ENCODE assay signal across 10 cellular contexts in the genomic region with DNA sequence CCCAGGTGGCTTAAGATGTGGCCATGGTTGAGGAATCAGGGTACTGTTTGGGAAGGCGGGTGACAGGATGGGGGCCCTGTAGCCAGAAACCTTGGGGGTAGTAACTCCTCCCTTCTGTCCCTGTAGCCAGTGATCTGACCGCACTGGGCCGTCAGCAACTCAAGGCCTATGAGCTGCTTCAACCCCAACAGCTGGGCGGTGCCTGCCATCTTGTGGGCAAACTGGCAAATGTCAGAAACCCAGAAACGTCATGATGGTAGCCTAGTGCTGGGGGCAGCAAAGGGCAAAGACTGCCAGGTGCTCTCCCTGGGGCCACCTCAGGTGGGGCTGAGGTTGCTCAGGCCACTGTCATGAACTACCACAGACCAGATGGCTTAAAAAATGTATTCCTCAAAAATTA. TPM values are rescaled to one million over a fixed set of nuclear protein-coding genes. Genes with fewer than 3 reads are reported as not detected.
DNase-seq lines count a peak whose midpoint lies in the region; ATAC-seq and TF ChIP-seq lines count a peak whose summit lies in the region.
"Had no signal": no experiment of that assay in that cellular context is flagged by ENCODE, and none has a peak within 500 bp of the region (broad histone marks: within the 10 kb centered on the region; RNA-seq: fewer than 3 reads in every experiment).

No MANE protein-coding gene starts in this region.

- CTCF ChIA-PET in CD4-positive, alpha-beta memory T cell (lab: Charles Lee; ENCODE audit: partially characterized antibody) = no interaction called here

- no peak overlapping the region for H3K9ac ChIP-seq in trophoblast cell (ENCODE audit: low read length)

- TF ChIP-seq CTCF in HFF-Myc (IDR thresholded peaks at IDR 0.05; ENCODE audit: low read depth, low read length, missing control alignments) = peak; percentile 53
- peak; percentile 52 for TF ChIP-seq CTCF in epithelial cell of esophagus (IDR thresholded peaks at IDR 0.05; ENCODE audit: insufficient read depth, low read depth, low read length, missing control alignments)
- TF ChIP-seq CTCF in esophagus squamous epithelium (IDR thresholded peaks at IDR 0.05) = peak in 2 of 6 experiments; percentile 13 to 48

- H2BK12ac ChIP-seq in trophoblast cell (ENCODE audit: low read length) = no peak overlapping the region

- intact Hi-C loops in CD4-positive, alpha-beta memory T cell (cut with micrococcal nuclease) = loop anchor here (5.0 to 10.0 kb wide), 4 partner anchors 51 to 1358 kb away; a partner anchor contains a TSS
- intact Hi-C loops in esophagus squamous epithelium (cut with DNase I) = no loop called here

- peaks cover 20 to 71% (median 37%) of the 10 kb centered on the region in 4 donors for H3K4me1 Mint-ChIP-seq in CD4-positive, alpha-beta memory T cell
- peaks cover 13% of the 10 kb centered on the region for H3K4me1 Mint-ChIP-seq in T-helper 1 cell treated with Interleukin-12 subunit alpha and Interleukin-12 subunit beta and Interleukin-4 antibody, amounts not matched to agents 30 μg/mL and 1 μg/mL, for 36 hours (ENCODE audit: low read depth)

- H4K8ac ChIP-seq in trophoblast cell (ENCODE audit: low read depth, low read length) = no peak overlapping the region

- H4K12ac ChIP-seq in trophoblast cell (ENCODE audit: low read depth, low read length) = no peak overlapping the region

- ATAC-seq in GM18505 (IDR thresholded peaks at IDR 0.05; ENCODE audit: unreplicated experiment) (no peak), HG02885 (IDR thresholded peaks at IDR 0.05; ENCODE audit: poor library complexity, unreplicated experiment) (no peak)

- no peak overlapping the region for H3K27ac ChIP-seq in CD4-positive, alpha-beta memory T cell (ENCODE audit: low read depth, low read length)
- H3K27ac ChIP-seq in trophoblast cell (ENCODE audit: low read depth, low read length) = no peak overlapping the region
- no peak overlapping the region for H3K27ac ChIP-seq in esophagus squamous epithelium
- H3K27ac ChIP-seq: neutrophil, SK-N-MC had no signal

- peaks cover 18% of the 10 kb centered on the region for H3K79me2 ChIP-seq in trophoblast cell (ENCODE audit: control insufficient read depth, insufficient read depth, low read length, poor library complexity)

- H4K91ac ChIP-seq in trophoblast cell (ENCODE audit: low read depth, low read length) = no peak overlapping the region

- no peak overlapping the region for H2BK120ac ChIP-seq in trophoblast cell (ENCODE audit: insufficient read depth, low read length, poor library complexity)

- H3K27ac Mint-ChIP-seq in CD4-positive, alpha-beta memory T cell = peak overlapping the region in 2 of 7 donors; percentile 41 to 42
- H3K27ac Mint-ChIP-seq in T-helper 1 cell treated with Interleukin-12 subunit alpha and Interleukin-12 subunit beta and Interleukin-4 antibody, amounts not matched to agents 30 μg/mL and 1 μg/mL, for 36 hours = no peak overlapping the region

- no peaks in the 10 kb centered on the region for H3K27me3 ChIP-seq in CD4-positive, alpha-beta memory T cell (ENCODE audit: insufficient read depth, low read length)
- no peaks in the 10 kb centered on the region for H3K27me3 ChIP-seq in trophoblast cell (ENCODE audit: insufficient read depth, low read length)
- no peaks in the 10 kb centered on the region for H3K27me3 ChIP-seq in esophagus squamous epithelium
- H3K27me3 ChIP-seq: neutrophil had no signal

- no peaks in the 10 kb centered on the region for H3K9me3 Mint-ChIP-seq in CD4-positive, alpha-beta memory T cell
- H3K9me3 Mint-ChIP-seq in T-helper 1 cell treated with Interleukin-12 subunit alpha and Interleukin-12 subunit beta and Interleukin-4 antibody, amounts not matched to agents 30 μg/mL and 1 μg/mL, for 36 hours = no peaks in the 10 kb centered on the region

- peaks cover 46% of the 10 kb centered on the region for H3K4me1 ChIP-seq in CD4-positive, alpha-beta memory T cell (ENCODE audit: insufficient read depth, low read length)
- peaks cover 6 to 9% of the 10 kb centered on the region in 2 experiments for H3K4me1 ChIP-seq in trophoblast cell (ENCODE audit: control insufficient read depth in 1 of 2, insufficient read depth in 2 of 2, low read length in 2 of 2)
- peaks cover 17 to 47% (median 21%) of the 10 kb centered on the region in 3 donors for H3K4me1 ChIP-seq in esophagus squamous epithelium

- H2AFZ ChIP-seq in trophoblast cell (ENCODE audit: insufficient read depth, low read length, poor library complexity) = no peak overlapping the region

- H3K23ac ChIP-seq in trophoblast cell (ENCODE audit: low read length) = no peak overlapping the region

- no peak overlapping the region for H3K4me3 ChIP-seq in CD4-positive, alpha-beta memory T cell (ENCODE audit: low read length in 2 of 2)
- H3K4me3 ChIP-seq in HFF-Myc (replicated peaks; ENCODE audit: low read depth, low read length) = no peak overlapping the region
- no peak overlapping the region for H3K4me3 ChIP-seq in epithelial cell of esophagus (ENCODE audit: low read length)
- no peak overlapping the region for H3K4me3 ChIP-seq in trophoblast cell (ENCODE audit: low read depth, low read length)
- no peak overlapping the region for H3K4me3 ChIP-seq in esophagus squamous epithelium
- H3K4me3 ChIP-seq: SK-N-MC had no signal

- no peak overlapping the region for H3K4me2 ChIP-seq in trophoblast cell (ENCODE audit: low read length)

- H3K4me3 Mint-ChIP-seq in CD4-positive, alpha-beta memory T cell = peak overlapping the region in 5 of 8 donors; percentile 20 to 59 (median 34)
- peak overlapping the region; percentile 34 for H3K4me3 Mint-ChIP-seq in T-helper 1 cell treated with Interleukin-12 subunit alpha and Interleukin-12 subunit beta and Interleukin-4 antibody, amounts not matched to agents 30 μg/mL and 1 μg/mL, for 36 hours

- peak overlapping the region; percentile 21 for H3K4ac ChIP-seq in trophoblast cell (ENCODE audit: low read depth, low read length)

- H3K79me1 ChIP-seq in trophoblast cell (ENCODE audit: low read length) = peaks cover 5% of the 10 kb centered on the region

- H3K36me3 Mint-ChIP-seq in CD4-positive, alpha-beta memory T cell = peaks cover 15 to 41% of the 10 kb centered on the region in 2 donors
- H3K36me3 Mint-ChIP-seq in T-helper 1 cell treated with Interleukin-12 subunit alpha and Interleukin-12 subunit beta and Interleukin-4 antibody, amounts not matched to agents 30 μg/mL and 1 μg/mL, for 36 hours (ENCODE audit: low read depth) = peaks cover 14% of the 10 kb centered on the region

- DNase-seq in CD4-positive, alpha-beta memory T cell = no peak
- DNase-seq in HFF-Myc (ENCODE audit: extremely low read depth, low read depth) = no peak
- peak; percentile 64 for DNase-seq in epithelial cell of esophagus (ENCODE audit: low read depth)
- DNase-seq in trophoblast cell = no peak
- no peak for DNase-seq in esophagus squamous epithelium (lab: John Stamatoyannopoulos, UW)

- H3K9me3 ChIP-seq in CD4-positive, alpha-beta memory T cell (ENCODE audit: control insufficient read depth in 1 of 2, low read length in 2 of 2) = no peaks in the 10 kb centered on the region
- H3K9me3 ChIP-seq in trophoblast cell (ENCODE audit: insufficient read depth, low read depth, low read length) (no peaks in the 10 kb centered on the region), esophagus squamous epithelium (no peaks in the 10 kb centered on the region)
- H3K9me3 ChIP-seq: neutrophil had no signal

- no peak overlapping the region for H3K18ac ChIP-seq in trophoblast cell (ENCODE audit: low read length)

- WGBS in trophoblast cell (ENCODE audit: extremely low coverage, insufficient coverage, insufficient read length) = no CpG with 5 or more reads among the region's 5 CpGs
- WGBS in esophagus squamous epithelium, 2 donors = no CpG with 5 or more reads among the region's 5 CpGs

- peaks cover 14% of the 10 kb centered on the region for H3K36me3 ChIP-seq in CD4-positive, alpha-beta memory T cell (ENCODE audit: insufficient read depth, low read length)
- peaks cover 33 to 39% of the 10 kb centered on the region in 2 experiments for H3K36me3 ChIP-seq in trophoblast cell (ENCODE audit: control insufficient read depth in 1 of 2, insufficient read depth in 2 of 2, low read length in 2 of 2)
- peaks cover 0 to 60% (median 16%) of the 10 kb centered on the region in 3 donors for H3K36me3 ChIP-seq in esophagus squamous epithelium

- POLR2A ChIA-PET in CD4-positive, alpha-beta memory T cell (lab: Charles Lee; ENCODE audit: partially characterized antibody) = no interaction called here

- TF ChIP-seq POLR2A in GM18505 (IDR thresholded peaks at IDR 0.05; ENCODE audit: borderline replicate concordance, extremely low read depth, insufficient read depth, insufficient read length) (no peak), esophagus squamous epithelium (IDR thresholded peaks at IDR 0.05) (no peak)

- H3K27me3 Mint-ChIP-seq in CD4-positive, alpha-beta memory T cell = no peaks in the 10 kb centered on the region
- H3K27me3 Mint-ChIP-seq in T-helper 1 cell treated with Interleukin-12 subunit alpha and Interleukin-12 subunit beta and Interleukin-4 antibody, amounts not matched to agents 30 μg/mL and 1 μg/mL, for 36 hours (ENCODE audit: low read depth) = no peaks in the 10 kb centered on the region

- no peak overlapping the region for H3K14ac ChIP-seq in trophoblast cell (ENCODE audit: low read length)

- H2AK5ac ChIP-seq in trophoblast cell (ENCODE audit: low read length) = no peak overlapping the region

- no peak overlapping the region for H2BK5ac ChIP-seq in trophoblast cell (ENCODE audit: low read depth, low read length, poor library complexity)

RNA-seq across cellular contexts. Expression of a gene that starts 3.5 kb away (rescaled TPM):
- 100 to 1,000 TPM; 165 to 170 TPM for total RNA-seq in CD4-positive, alpha-beta memory T cell
- 100 to 1,000 TPM; 273 to 276 TPM for polyA plus RNA-seq in CD4-positive, alpha-beta memory T cell
- 314 and 349 TPM in 2 replicates for polyA plus RNA-seq in trophoblast cell (2013)
- 100 to 1,000 TPM; 170 to 245 (median 224) TPM for total RNA-seq in esophagus squamous epithelium

RNA-seq across cellular contexts. Expression of a gene that starts 3.9 kb away (rescaled TPM):
- total RNA-seq in CD4-positive, alpha-beta memory T cell = 10 to 100 TPM; 40.9 to 43.6 TPM
- 10 to 100 TPM; 20.7 to 32.1 TPM for polyA plus RNA-seq in CD4-positive, alpha-beta memory T cell
- 21.8 TPM in 2 replicates for polyA plus RNA-seq in trophoblast cell (2013)
- 10 to 100 TPM; 47.0 to 80.7 (median 60.6) TPM for total RNA-seq in esophagus squamous epithelium

RNA-seq across cellular contexts. Expression of a gene that starts 19.7 kb away (rescaled TPM):
- total RNA-seq in CD4-positive, alpha-beta memory T cell = not detected
- polyA plus RNA-seq in CD4-positive, alpha-beta memory T cell = not detected
- polyA plus RNA-seq in trophoblast cell (2013) = 3.3 and 3.9 TPM in 2 replicates
- under 1 TPM in 1 of 4 donors, not detected in 3; 0.76 TPM for total RNA-seq in esophagus squamous epithelium

RNA-seq across cellular contexts. Expression of a gene that starts 25.4 kb away (rescaled TPM):
- 1 to 10 TPM; 2.1 to 2.4 TPM for total RNA-seq in CD4-positive, alpha-beta memory T cell
- 1 to 10 TPM; 2.6 to 2.7 TPM for polyA plus RNA-seq in CD4-positive, alpha-beta memory T cell
- polyA plus RNA-seq in trophoblast cell (2013) = 29.5 and 31.8 TPM in 2 replicates
- 10 to 100 TPM; 10.7 to 29.5 (median 18.6) TPM for total RNA-seq in esophagus squamous epithelium
